Comparison of ENCODE assay signal across 7 cellular contexts in the genomic region with DNA sequence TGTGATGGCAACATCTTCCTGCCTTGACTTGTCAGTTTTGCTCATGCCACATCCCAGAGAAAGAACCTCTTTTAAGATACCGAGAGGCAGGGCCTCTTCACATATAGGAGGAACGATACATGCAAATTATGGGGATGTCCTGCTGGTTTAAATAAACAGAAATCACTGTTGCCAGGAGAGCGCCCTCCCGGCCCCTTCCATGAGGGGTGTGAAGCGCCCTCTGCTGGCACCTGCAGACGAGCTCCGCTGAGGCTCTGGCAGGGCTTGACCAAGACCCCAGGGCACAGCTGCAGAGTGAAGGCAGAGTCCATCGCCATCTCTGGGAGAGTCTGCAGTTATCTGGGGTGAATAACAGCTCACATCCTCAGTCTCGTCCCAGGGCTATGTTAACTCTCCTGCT.
DNase-seq lines count a peak whose midpoint lies in the region; ATAC-seq and TF ChIP-seq lines count a peak whose summit lies in the region.
"Not testable (repeated sequence)": the region's sequence is repeated elsewhere in the genome, so short reads cannot be mapped to it uniquely, and the experiment has no call there.

No MANE protein-coding gene starts in this region.

- not testable (repeated sequence) for H3K36me3 Mint-ChIP-seq in endodermal cell (ENCODE audit: low read depth)

- BruUV-seq in PC-3 (replicated peaks; lab: Mats Ljungman, UMichigan): not testable (repeated sequence)

- not testable (repeated sequence) for H3K9me3 ChIP-seq in PC-3 (ENCODE audit: low read length); endodermal cell (ENCODE audit: control insufficient read depth, low read length); lower lobe of right lung

- H3K27me3 Mint-ChIP-seq in endodermal cell (ENCODE audit: insufficient read depth): not testable (repeated sequence)

- TF ChIP-seq CTCF in PC-3 (conservative IDR thresholded peaks at IDR 0.05; ENCODE audit: low read depth, low read length): 0 out of 2 replicates have a peak, but pooled peaks have one; percentile 16
- TF ChIP-seq CTCF in endodermal cell (conservative IDR thresholded peaks at IDR 0.05): peak; percentile 44
- not testable (repeated sequence) for TF ChIP-seq CTCF in lower lobe of right lung (IDR thresholded peaks at IDR 0.05)

- ATAC-seq in GM18498 (IDR thresholded peaks at IDR 0.05; ENCODE audit: unreplicated experiment): peak; percentile 73
- peak; percentile 90 for ATAC-seq in GM21360 (IDR thresholded peaks at IDR 0.05; ENCODE audit: unreplicated experiment)
- ATAC-seq in HG02678 (IDR thresholded peaks at IDR 0.05; ENCODE audit: unreplicated experiment): peak; percentile 84
- ATAC-seq in HG03354 (IDR thresholded peaks at IDR 0.05; ENCODE audit: poor library complexity, severe bottlenecking, unreplicated experiment): peak; percentile 95
- peak; percentile 63; the same call in 1 of the 2 replicates for ATAC-seq in PC-3
- peak; percentile 47 to 48 for ATAC-seq in lower lobe of right lung

- H3K27me3 ChIP-seq in PC-3 (ENCODE audit: low read length); endodermal cell (ENCODE audit: control insufficient read depth, insufficient read depth, low read length, poor library complexity, severe bottlenecking); lower lobe of right lung (ENCODE audit: low read depth): not testable (repeated sequence)

- not testable (repeated sequence) for H4K20me1 ChIP-seq in PC-3 (ENCODE audit: low read length)

- H3K27ac ChIP-seq in PC-3 (ENCODE audit: low read length); endodermal cell (ENCODE audit: low read depth, low read length); lower lobe of right lung: not testable (repeated sequence)

- intact Hi-C loops in PC-3 (cut with micrococcal nuclease); lower lobe of right lung (cut with DNase I): not testable (repeated sequence)

- H3K9me2 ChIP-seq in PC-3 (replicated peaks; ENCODE audit: low read length): not testable (repeated sequence)

- H2AFZ ChIP-seq in PC-3 (ENCODE audit: low read length): not testable (repeated sequence)

- not testable (repeated sequence) for H3K4me3 Mint-ChIP-seq in endodermal cell

- not testable (repeated sequence) for H3K27ac Mint-ChIP-seq in endodermal cell

- H3K4me1 Mint-ChIP-seq in endodermal cell: not testable (repeated sequence)

- not testable (repeated sequence) for H3F3A ChIP-seq in PC-3 (ENCODE audit: low read length, unreplicated experiment)

- not testable (repeated sequence) for H3K36me3 ChIP-seq in PC-3 (ENCODE audit: low read depth, low read length); endodermal cell (ENCODE audit: control insufficient read depth, insufficient read depth, low read length); lower lobe of right lung

- H3K4me1 ChIP-seq in PC-3 (ENCODE audit: insufficient read depth, low read length); endodermal cell (ENCODE audit: control insufficient read depth, insufficient read depth, low read length); lower lobe of right lung: not testable (repeated sequence)

- DNase-seq in PC-3, endodermal cell, lower lobe of right lung: not testable (repeated sequence)

- 0% methylated on average over 3 of the region's 9 CpGs; no CpG with 5 or more reads in 1 of the 2 experiments for WGBS in endodermal cell (ENCODE audit: insufficient coverage in 1 of 2, insufficient read length in 1 of 2), 2 experiments

- not testable (repeated sequence) for H3K79me2 ChIP-seq in PC-3 (ENCODE audit: low read length)

- not testable (repeated sequence) for H3K9ac ChIP-seq in PC-3 (ENCODE audit: low read length); endodermal cell (ENCODE audit: extremely low read depth, low read length, poor library complexity, severe bottlenecking)

- H3K4me2 ChIP-seq in PC-3 (ENCODE audit: low read length): not testable (repeated sequence)

- peaks cover 16% of the 10 kb centered on the region for H3K9me3 Mint-ChIP-seq in endodermal cell

- CTCF ChIA-PET in PC-3 (lab: Charles Lee): not testable (repeated sequence)

- POLR2A ChIA-PET in PC-3 (lab: Charles Lee; ENCODE audit: unreplicated experiment): not testable (repeated sequence)

- H3K4me3 ChIP-seq in PC-3 (ENCODE audit: low read length); endodermal cell (ENCODE audit: low read length); lower lobe of right lung: not testable (repeated sequence)
